In genomic region chr19:5789886-5790572, GRCh38 we compare ENCODE assay signal across 1 cellular context.
TF ChIP-seq lines count a peak whose summit lies in the region.

No MANE protein-coding gene starts in this region.

TF ChIP-seq in endothelial cell of umbilical vein, 7 proteins besides CTCF, POLR2A, EP300 and RAD21:
- no peak for TF ChIP-seq JUN (IDR thresholded peaks at IDR 0.05; ENCODE audit: borderline replicate concordance, insufficient read depth, insufficient read length, low read depth)
- no peak for TF ChIP-seq EZH2 (IDR thresholded peaks at IDR 0.05; ENCODE audit: borderline replicate concordance, low read depth, low read length, severe bottlenecking)
- no peak for TF ChIP-seq FOS (IDR thresholded peaks at IDR 0.05; ENCODE audit: borderline replicate concordance, insufficient read depth, low read length)
- no peak for TF ChIP-seq GATA2 (IDR thresholded peaks at IDR 0.05; ENCODE audit: insufficient read depth, insufficient read length, low read depth, low read length)
- no peak for TF ChIP-seq POLR2AphosphoS5 (IDR thresholded peaks at IDR 0.05; ENCODE audit: insufficient read depth, low read depth, low read length)
- TF ChIP-seq MAX (IDR thresholded peaks at IDR 0.05; ENCODE audit: insufficient read depth, insufficient read length) = no peak
- TF ChIP-seq MYC (IDR thresholded peaks at IDR 0.05; ENCODE audit: low read depth, low read length) = no peak
